Comparison of ENCODE assay signal across 2 cellular contexts in genomic region chr2:151483546-151483945, GRCh38.
TF ChIP-seq lines count a peak whose summit lies in the region.

No MANE protein-coding gene starts in this region.

TF ChIP-seq in K562, 482 proteins besides CTCF, POLR2A, EP300 and RAD21 (continued from another document):
- TF ChIP-seq, protein P1, sequence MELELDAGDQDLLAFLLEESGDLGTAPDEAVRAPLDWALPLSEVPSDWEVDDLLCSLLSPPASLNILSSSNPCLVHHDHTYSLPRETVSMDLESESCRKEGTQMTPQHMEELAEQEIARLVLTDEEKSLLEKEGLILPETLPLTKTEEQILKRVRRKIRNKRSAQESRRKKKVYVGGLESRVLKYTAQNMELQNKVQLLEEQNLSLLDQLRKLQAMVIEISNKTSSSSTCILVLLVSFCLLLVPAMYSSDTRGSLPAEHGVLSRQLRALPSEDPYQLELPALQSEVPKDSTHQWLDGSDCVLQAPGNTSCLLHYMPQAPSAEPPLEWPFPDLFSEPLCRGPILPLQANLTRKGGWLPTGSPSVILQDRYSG (tag; conservative IDR thresholded peaks at IDR 0.05; ENCODE audit: low read depth): no peak
- no peak for TF ChIP-seq ZNF3 (CRISPR knock-in tag; IDR thresholded peaks at IDR 0.05)
- TF ChIP-seq ZNF354B (CRISPR knock-in tag; IDR thresholded peaks at IDR 0.05): no peak
- TF ChIP-seq BRCA1 (IDR thresholded peaks at IDR 0.05): no peak
- TF ChIP-seq BRCA1 (CRISPR knock-in tag; IDR thresholded peaks at IDR 0.05): no peak
- TF ChIP-seq SRSF7 (optimal IDR thresholded peaks at IDR 0.05; ENCODE audit: low read depth, low read length): no peak
- TF ChIP-seq TRIM28 (IDR thresholded peaks at IDR 0.05): no peak
- TF ChIP-seq EHMT2 (IDR thresholded peaks at IDR 0.05): no peak
- TF ChIP-seq, protein P2, sequence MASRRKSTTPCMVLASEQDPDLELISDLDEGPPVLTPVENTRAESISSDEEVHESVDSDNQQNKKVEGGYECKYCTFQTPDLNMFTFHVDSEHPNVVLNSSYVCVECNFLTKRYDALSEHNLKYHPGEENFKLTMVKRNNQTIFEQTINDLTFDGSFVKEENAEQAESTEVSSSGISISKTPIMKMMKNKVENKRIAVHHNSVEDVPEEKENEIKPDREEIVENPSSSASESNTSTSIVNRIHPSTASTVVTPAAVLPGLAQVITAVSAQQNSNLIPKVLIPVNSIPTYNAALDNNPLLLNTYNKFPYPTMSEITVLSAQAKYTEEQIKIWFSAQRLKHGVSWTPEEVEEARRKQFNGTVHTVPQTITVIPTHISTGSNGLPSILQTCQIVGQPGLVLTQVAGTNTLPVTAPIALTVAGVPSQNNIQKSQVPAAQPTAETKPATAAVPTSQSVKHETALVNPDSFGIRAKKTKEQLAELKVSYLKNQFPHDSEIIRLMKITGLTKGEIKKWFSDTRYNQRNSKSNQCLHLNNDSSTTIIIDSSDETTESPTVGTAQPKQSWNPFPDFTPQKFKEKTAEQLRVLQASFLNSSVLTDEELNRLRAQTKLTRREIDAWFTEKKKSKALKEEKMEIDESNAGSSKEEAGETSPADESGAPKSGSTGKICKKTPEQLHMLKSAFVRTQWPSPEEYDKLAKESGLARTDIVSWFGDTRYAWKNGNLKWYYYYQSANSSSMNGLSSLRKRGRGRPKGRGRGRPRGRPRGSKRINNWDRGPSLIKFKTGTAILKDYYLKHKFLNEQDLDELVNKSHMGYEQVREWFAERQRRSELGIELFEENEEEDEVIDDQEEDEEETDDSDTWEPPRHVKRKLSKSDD (conservative IDR thresholded peaks at IDR 0.05; ENCODE audit: low read length): no peak
- no peak for TF ChIP-seq ZNF77 (CRISPR knock-in tag; IDR thresholded peaks at IDR 0.05)
- TF ChIP-seq RFX5 (IDR thresholded peaks at IDR 0.05; ENCODE audit: low read depth, low read length): no peak
- no peak for TF ChIP-seq ZNF140 (CRISPR knock-in tag; IDR thresholded peaks at IDR 0.05)
- TF ChIP-seq ZSCAN29 (IDR thresholded peaks at IDR 0.05): no peak
- TF ChIP-seq EZH2 (IDR thresholded peaks at IDR 0.05; ENCODE audit: borderline replicate concordance, low read depth, low read length): no peak
- no peak for TF ChIP-seq POU5F1 (IDR thresholded peaks at IDR 0.05; ENCODE audit: borderline replicate concordance, low read depth, low read length, partially characterized antibody)
- TF ChIP-seq, protein P3, sequence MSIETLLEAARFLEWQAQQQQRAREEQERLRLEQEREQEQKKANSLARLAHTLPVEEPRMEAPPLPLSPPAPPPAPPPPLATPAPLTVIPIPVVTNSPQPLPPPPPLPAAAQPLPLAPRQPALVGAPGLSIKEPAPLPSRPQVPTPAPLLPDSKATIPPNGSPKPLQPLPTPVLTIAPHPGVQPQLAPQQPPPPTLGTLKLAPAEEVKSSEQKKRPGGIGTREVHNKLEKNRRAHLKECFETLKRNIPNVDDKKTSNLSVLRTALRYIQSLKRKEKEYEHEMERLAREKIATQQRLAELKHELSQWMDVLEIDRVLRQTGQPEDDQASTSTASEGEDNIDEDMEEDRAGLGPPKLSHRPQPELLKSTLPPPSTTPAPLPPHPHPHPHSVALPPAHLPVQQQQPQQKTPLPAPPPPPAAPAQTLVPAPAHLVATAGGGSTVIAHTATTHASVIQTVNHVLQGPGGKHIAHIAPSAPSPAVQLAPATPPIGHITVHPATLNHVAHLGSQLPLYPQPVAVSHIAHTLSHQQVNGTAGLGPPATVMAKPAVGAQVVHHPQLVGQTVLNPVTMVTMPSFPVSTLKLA (conservative IDR thresholded peaks at IDR 0.05): no peak
- no peak for TF ChIP-seq CAMTA2 (CRISPR knock-in tag; conservative IDR thresholded peaks at IDR 0.05)
- no peak for TF ChIP-seq CBX2 (IDR thresholded peaks at IDR 0.05; ENCODE audit: insufficient read depth, low read length, poor library complexity, severe bottlenecking)
TF ChIP-seq in K562: peak in this region for 0.

TF ChIP-seq in HepG2, 621 proteins besides CTCF, POLR2A, EP300 and RAD21 (continued from another document):
- no peak for TF ChIP-seq ZNF740 (CRISPR knock-in tag; IDR thresholded peaks at IDR 0.05)
